8 cellular contexts compared by ENCODE assay signal in genomic region chr1:212287261-212287895, GRCh38. TPM values are rescaled to one million over a fixed set of nuclear protein-coding genes. Genes with fewer than 3 reads are reported as not detected.
A peak's percentile ranks its signal among the peaks of the same experiment; 100 is the strongest.
DNase-seq lines count a peak whose midpoint lies in the region; ATAC-seq and TF ChIP-seq lines count a peak whose summit lies in the region.

No MANE protein-coding gene starts in this region.

- H3K27ac ChIP-seq in SJSA1 (no peak overlapping the region), gastrocnemius medialis (peak overlapping the region; percentile 91 to 99 (median 98))

- in situ Hi-C loops in gastrocnemius medialis (cut with MboI; ENCODE audit: low sequenced_read_pairs in 4 of 4), result loop anchor here in 1 of 4 donors (5.0 kb wide), 1 partner anchor 215 kb away; no protein-coding TSS in a partner anchor

- peaks cover 30% of the 10 kb centered on the region for H3K4me1 ChIP-seq in SJSA1 (replicated peaks)
- H3K4me1 ChIP-seq in gastrocnemius medialis, result peaks cover 45 to 53% of the 10 kb centered on the region in 2 donors

- intact Hi-C loops in gastrocnemius medialis (cut with DNase I; ENCODE audit: low total_unique reads), result loop anchor here (2.0 to 10.0 kb wide), 3 partner anchors 53 to 453 kb away; partner anchors contain the start of gene LPGAT1

- H3K4me3 ChIP-seq in GM12865 (ENCODE audit: low read depth, low read length), result peak overlapping the region; percentile 82
- H3K4me3 ChIP-seq in SJSA1, result peak overlapping the region; percentile 93
- H3K4me3 ChIP-seq in fibroblast of villous mesenchyme (ENCODE audit: low read depth, low read length), result peak overlapping the region; percentile 97
- peak overlapping the region; percentile 81 to 91 (median 88) for H3K4me3 ChIP-seq in gastrocnemius medialis

- no peak for TF ChIP-seq POLR2A in gastrocnemius medialis (IDR thresholded peaks at IDR 0.05)

- DNase-seq in GM12865 (ENCODE audit: low read depth) (no peak), SJSA1 (ENCODE audit: low read depth in 1 of 2, low spot score in 2 of 2) (no peak), fibroblast of villous mesenchyme (ENCODE audit: low read depth) (no peak), gastrocnemius medialis (no peak), hepatic stellate cell (ENCODE audit: low spot score) (no peak), activated gamma-delta T cell (lab: John Stamatoyannopoulos, UW) (no peak), NCI-H345 (lab: John Stamatoyannopoulos, UW) (no peak)

- H3K36me3 ChIP-seq in SJSA1 (peaks cover 6% of the 10 kb centered on the region; the same call in 1 of the 2 replicates), gastrocnemius medialis (no peaks in the 10 kb centered on the region)

- H3K9me3 ChIP-seq in SJSA1 (replicated peaks) (no peaks in the 10 kb centered on the region), gastrocnemius medialis (no peaks in the 10 kb centered on the region)

- ATAC-seq in gastrocnemius medialis (no peak), GM18520 (IDR thresholded peaks at IDR 0.05; ENCODE audit: unreplicated experiment) (no peak)

- no peak for TF ChIP-seq CTCF in GM12865 (IDR thresholded peaks at IDR 0.05; ENCODE audit: insufficient read depth, low read depth, low read length, missing control alignments)
- TF ChIP-seq CTCF in fibroblast of villous mesenchyme (IDR thresholded peaks at IDR 0.05; ENCODE audit: insufficient read depth, low read depth, low read length), result no peak
- no peak for TF ChIP-seq CTCF in gastrocnemius medialis (IDR thresholded peaks at IDR 0.05 in 4 of 5, conservative IDR thresholded peaks at IDR 0.05 in 1 of 5)

- H3K27me3 ChIP-seq in SJSA1 (replicated peaks) (no peaks in the 10 kb centered on the region), gastrocnemius medialis (no peaks in the 10 kb centered on the region)

RNA-seq across cellular contexts. Expression of gene PPP2R5A, which starts 2.2 kb away (rescaled TPM):
- total RNA-seq in SJSA1 (2014; rRNA removed; shearing (Covaris generic)), result 20.6 and 27.2 TPM in 2 replicates
- 21.9 and 29.4 TPM in 2 replicates for total RNA-seq in fibroblast of villous mesenchyme
- total RNA-seq in gastrocnemius medialis, result 10 to 100 TPM; 33.3 to 50.5 (median 37.5) TPM
